26 cellular contexts compared by ENCODE assay signal in the genomic region with DNA sequence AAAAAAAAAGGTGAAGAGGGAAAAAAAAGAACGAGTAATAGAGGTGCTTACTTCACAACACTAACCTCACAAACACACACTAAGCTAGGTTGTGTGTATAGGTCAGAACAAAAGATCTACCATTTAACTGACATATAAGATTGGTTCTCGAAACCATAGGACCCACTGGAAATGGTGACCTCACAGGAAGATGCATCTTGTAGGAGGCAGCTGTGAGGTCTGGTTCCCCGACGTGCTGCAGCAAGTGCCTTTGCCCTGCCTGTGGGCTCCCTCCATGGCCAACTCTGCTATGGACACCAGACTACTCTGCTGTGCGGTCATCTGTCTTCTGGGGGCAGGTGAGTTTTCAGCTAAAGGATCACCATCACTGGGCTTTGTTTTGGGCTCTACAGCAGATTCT.
DNase-seq lines count a peak whose midpoint lies in the region; ATAC-seq lines count a peak whose summit lies in the region.
"Had no signal": no experiment of that assay in that cellular context is flagged by ENCODE, and none has a peak within 500 bp of the region (broad histone marks: within the 10 kb centered on the region; RNA-seq: fewer than 3 reads in every experiment).

No MANE protein-coding gene starts in this region.

- peaks cover 41% of the 10 kb centered on the region for H3K4me1 Mint-ChIP-seq in activated T-cell treated with anti-CD3 and anti-CD28 coated beads, Interleukin-2, amount 50 U/mL, for 72 hours (ENCODE audit: low read depth)
- peaks cover 6% of the 10 kb centered on the region for H3K4me1 Mint-ChIP-seq in T-helper 1 cell treated with Interleukin-12 subunit alpha and Interleukin-12 subunit beta and Interleukin-4 antibody, amounts not matched to agents 30 μg/mL and 1 μg/mL, for 36 hours (ENCODE audit: low read depth)
- H3K4me1 Mint-ChIP-seq in activated naive CD8-positive, alpha-beta T cell treated with anti-CD3 and anti-CD28 coated beads, Interleukin-2, amount 10 ng/mL, durations not matched to agents 7 days and 5 days = peaks cover 13% of the 10 kb centered on the region
- H3K4me1 Mint-ChIP-seq in stimulated activated naive CD8-positive, alpha-beta T cell treated with anti-CD3 and anti-CD28 coated beads, Interleukin-15, amount 100 ng/mL, for 72 hours = peaks cover 10% of the 10 kb centered on the region
- H3K4me1 Mint-ChIP-seq: endodermal cell had no signal

- ATAC-seq in activated T-cell treated with anti-CD3 and anti-CD28 coated beads, Interleukin-2, amount 50 U/mL, for 72 hours (replicated peaks in 1 of 2) = peak; percentile 40 to 47
- peak; percentile 35 for ATAC-seq in activated naive CD8-positive, alpha-beta T cell treated with anti-CD3 and anti-CD28 coated beads, Interleukin-2, amount 10 ng/mL, durations not matched to agents 7 days and 5 days (ENCODE audit: low read depth)
- ATAC-seq in stimulated activated naive CD8-positive, alpha-beta T cell treated with anti-CD3 and anti-CD28 coated beads, Interleukin-15, amount 100 ng/mL, for 72 hours = no peak
- no peak for ATAC-seq in HG02884 (IDR thresholded peaks at IDR 0.05; ENCODE audit: unreplicated experiment)
- ATAC-seq: esophagus mucosa; lower lobe of right lung; natural killer cell treated with Interleukin-12 subunit alpha and Interleukin-12 subunit beta and Interleukin-15 and Interleukin-18, amount 100 ng/mL, for 72 hours; Panc1 had no signal

- H3K36me3 Mint-ChIP-seq in activated T-cell treated with anti-CD3 and anti-CD28 coated beads, Interleukin-2, amount 50 U/mL, for 72 hours (ENCODE audit: insufficient read depth in 2 of 2) = no peaks in the 10 kb centered on the region
- H3K36me3 Mint-ChIP-seq in T-helper 1 cell treated with Interleukin-12 subunit alpha and Interleukin-12 subunit beta and Interleukin-4 antibody, amounts not matched to agents 30 μg/mL and 1 μg/mL, for 36 hours (ENCODE audit: low read depth) = no peaks in the 10 kb centered on the region
- peaks cover 2% of the 10 kb centered on the region for H3K36me3 Mint-ChIP-seq in activated naive CD8-positive, alpha-beta T cell treated with anti-CD3 and anti-CD28 coated beads, Interleukin-2, amount 10 ng/mL, durations not matched to agents 7 days and 5 days
- H3K36me3 Mint-ChIP-seq: natural killer cell treated with Interleukin-12 subunit alpha and Interleukin-12 subunit beta and Interleukin-15 and Interleukin-18, amount 100 ng/mL, for 72 hours had no signal

- no peaks in the 10 kb centered on the region for H3K27me3 Mint-ChIP-seq in activated T-cell treated with anti-CD3 and anti-CD28 coated beads, Interleukin-2, amount 50 U/mL, for 72 hours (ENCODE audit: low read depth)
- peaks cover 19% of the 10 kb centered on the region for H3K27me3 Mint-ChIP-seq in T-helper 1 cell treated with Interleukin-12 subunit alpha and Interleukin-12 subunit beta and Interleukin-4 antibody, amounts not matched to agents 30 μg/mL and 1 μg/mL, for 36 hours (ENCODE audit: low read depth)
- peaks cover 12% of the 10 kb centered on the region for H3K27me3 Mint-ChIP-seq in activated naive CD8-positive, alpha-beta T cell treated with anti-CD3 and anti-CD28 coated beads, Interleukin-2, amount 10 ng/mL, durations not matched to agents 7 days and 5 days
- H3K27me3 Mint-ChIP-seq in stimulated activated naive CD8-positive, alpha-beta T cell treated with anti-CD3 and anti-CD28 coated beads, Interleukin-15, amount 100 ng/mL, for 72 hours = no peaks in the 10 kb centered on the region

- peak overlapping the region; percentile 58 to 66 for H3K4me3 Mint-ChIP-seq in activated T-cell treated with anti-CD3 and anti-CD28 coated beads, Interleukin-2, amount 50 U/mL, for 72 hours
- peak overlapping the region; percentile 76 for H3K4me3 Mint-ChIP-seq in T-helper 1 cell treated with Interleukin-12 subunit alpha and Interleukin-12 subunit beta and Interleukin-4 antibody, amounts not matched to agents 30 μg/mL and 1 μg/mL, for 36 hours
- peak overlapping the region; percentile 63 for H3K4me3 Mint-ChIP-seq in activated naive CD8-positive, alpha-beta T cell treated with anti-CD3 and anti-CD28 coated beads, Interleukin-2, amount 10 ng/mL, durations not matched to agents 7 days and 5 days
- H3K4me3 Mint-ChIP-seq in stimulated activated naive CD8-positive, alpha-beta T cell treated with anti-CD3 and anti-CD28 coated beads, Interleukin-15, amount 100 ng/mL, for 72 hours = peak overlapping the region; percentile 22 to 63
- H3K4me3 Mint-ChIP-seq: endodermal cell; H9; natural killer cell treated with Interleukin-12 subunit alpha and Interleukin-12 subunit beta and Interleukin-15 and Interleukin-18, amount 100 ng/mL, for 72 hours had no signal

- H3K9me3 Mint-ChIP-seq in activated T-cell treated with anti-CD3 and anti-CD28 coated beads, Interleukin-2, amount 50 U/mL, for 72 hours = no peaks in the 10 kb centered on the region
- H3K9me3 Mint-ChIP-seq in T-helper 1 cell treated with Interleukin-12 subunit alpha and Interleukin-12 subunit beta and Interleukin-4 antibody, amounts not matched to agents 30 μg/mL and 1 μg/mL, for 36 hours = no peaks in the 10 kb centered on the region
- H3K9me3 Mint-ChIP-seq in activated naive CD8-positive, alpha-beta T cell treated with anti-CD3 and anti-CD28 coated beads, Interleukin-2, amount 10 ng/mL, durations not matched to agents 7 days and 5 days = no peaks in the 10 kb centered on the region
- H3K9me3 Mint-ChIP-seq in stimulated activated naive CD8-positive, alpha-beta T cell treated with anti-CD3 and anti-CD28 coated beads, Interleukin-15, amount 100 ng/mL, for 72 hours = no peaks in the 10 kb centered on the region
- H3K9me3 Mint-ChIP-seq: endodermal cell; H9; natural killer cell treated with Interleukin-12 subunit alpha and Interleukin-12 subunit beta and Interleukin-15 and Interleukin-18, amount 100 ng/mL, for 72 hours had no signal

- no peak overlapping the region for H3K27ac Mint-ChIP-seq in activated T-cell treated with anti-CD3 and anti-CD28 coated beads, Interleukin-2, amount 50 U/mL, for 72 hours
- peak overlapping the region; percentile 57 for H3K27ac Mint-ChIP-seq in T-helper 1 cell treated with Interleukin-12 subunit alpha and Interleukin-12 subunit beta and Interleukin-4 antibody, amounts not matched to agents 30 μg/mL and 1 μg/mL, for 36 hours
- H3K27ac Mint-ChIP-seq in activated naive CD8-positive, alpha-beta T cell treated with anti-CD3 and anti-CD28 coated beads, Interleukin-2, amount 10 ng/mL, durations not matched to agents 7 days and 5 days = peak overlapping the region; percentile 70
- peak overlapping the region in 1 of 2 donors; percentile 91 for H3K27ac Mint-ChIP-seq in stimulated activated naive CD8-positive, alpha-beta T cell treated with anti-CD3 and anti-CD28 coated beads, Interleukin-15, amount 100 ng/mL, for 72 hours
- H3K27ac Mint-ChIP-seq: endodermal cell; H9; natural killer cell treated with Interleukin-12 subunit alpha and Interleukin-12 subunit beta and Interleukin-15 and Interleukin-18, amount 100 ng/mL, for 72 hours had no signal

- POLR2A ChIA-PET in activated naive CD8-positive, alpha-beta T cell treated with anti-CD3 and anti-CD28 coated beads, Interleukin-2, amount 10 ng/mL, durations not matched to agents 7 days and 5 days (lab: Charles Lee) = interaction anchor here (1.3 to 1.5 kb wide), 3 partner anchors 172 to 193 kb away, joined by 4 to 5 read pairs (median 4); no protein-coding TSS in a partner anchor

- DNase-seq in activated T-cell treated with anti-CD3 and anti-CD28 coated beads, Interleukin-2, amount 50 U/mL, for 72 hours = peak in 1 of 2 donors; percentile 8
- no peak for DNase-seq in activated T-cell treated with anti-CD3 and anti-CD28 coated beads, Interleukin-2, amount 50 U/mL, for 48 hours
- DNase-seq in activated naive CD8-positive, alpha-beta T cell treated with anti-CD3 and anti-CD28 coated beads, Interleukin-2, amount 10 ng/mL, durations not matched to agents 7 days and 5 days = no peak
- no peak for DNase-seq in stimulated activated naive CD8-positive, alpha-beta T cell treated with anti-CD3 and anti-CD28 coated beads, Interleukin-15, amount 100 ng/mL, for 72 hours
- DNase-seq in NK-92 treated with Interleukin-12 subunit alpha and Interleukin-12 subunit beta, amount 100 ng/mL, for 24 hours (lab: John Stamatoyannopoulos, UW) = no peak
- no peak for DNase-seq in nucleus accumbens (lab: John Stamatoyannopoulos, UW)
- DNase-seq: activated gamma-delta T cell, aorta, cortex of kidney, DMS79 treated with DMSO at 0.1 percent for 48 hours, endodermal cell, foreskin fibroblast, H9, head of caudate nucleus, lower lobe of right lung, NCI-H1105, NCI-H1930, NCI-H526 treated with DMSO at 0.1 percent for 48 hours, ovary, SW 1271, trophoblast cell had no signal

Comparison
In these comparisons a context has a peak if more than half of its experiments do, and no peak if none do; other contexts are left out.
1. ATAC-seq: peak in activated T-cell treated with anti-CD3 and anti-CD28 coated beads, Interleukin-2, amount 50 U/mL, for 72 hours (2 of 2) and activated naive CD8-positive, alpha-beta T cell treated with anti-CD3 and anti-CD28 coated beads, Interleukin-2, amount 10 ng/mL, durations not matched to agents 7 days and 5 days (single experiment); none in stimulated activated naive CD8-positive, alpha-beta T cell treated with anti-CD3 and anti-CD28 coated beads, Interleukin-15, amount 100 ng/mL, for 72 hours (single experiment) and HG02884 (single experiment).
2. Peak in every context shown above with its lines, with median percentiles within 50 percentile points of each other: H3K4me3 Mint-ChIP-seq.